ENCODE assay signal across 16 cellular contexts in the genomic region with DNA sequence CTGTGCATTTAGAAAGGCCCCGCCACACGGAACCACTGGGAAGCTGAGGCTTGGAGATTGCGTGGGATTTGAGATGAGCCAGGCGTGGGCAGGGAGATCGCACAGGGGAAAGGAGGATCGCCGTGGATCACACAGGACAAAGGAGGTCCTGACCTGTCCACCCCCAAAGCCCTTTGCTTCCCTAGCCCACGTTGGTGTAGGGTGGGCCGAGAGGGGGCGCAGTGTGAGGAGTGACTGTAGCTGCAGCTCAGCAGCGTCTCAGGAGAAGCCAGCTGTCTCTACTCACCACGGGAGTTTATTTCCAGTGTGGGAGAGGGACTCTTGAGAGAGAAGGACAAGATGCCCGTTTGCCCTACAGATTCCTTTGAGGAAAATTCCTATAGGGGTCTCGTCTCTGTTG.
"Had no signal": no experiment of that assay in that cellular context is flagged by ENCODE, and none has a peak within 500 bp of the region (broad histone marks: within the 10 kb centered on the region; RNA-seq: fewer than 3 reads in every experiment).

No MANE protein-coding gene starts in this region.

- H3K4me1 ChIP-seq: colonic mucosa, foreskin keratinocyte, upper lobe of left lung had no signal

- DNase-seq: activated CD4-positive, alpha-beta T cell treated with anti-CD3 and anti-CD28 coated beads for 1 hour; activated CD4-positive, alpha-beta T cell treated with anti-CD3 and anti-CD28 coated beads, Interleukin-2, amount 50 U/mL, for 48 hours; activated CD8-positive, alpha-beta memory T cell treated with anti-CD3 and anti-CD28 coated beads, Interleukin-2, amount 10 ng/mL, durations not matched to agents 7 days and 5 days; activated T-cell treated with anti-CD3 and anti-CD28 coated beads, Interleukin-2, amount 50 U/mL, for 1 hour; central memory CD4-positive, alpha-beta T cell; colonic mucosa; foreskin keratinocyte; kidney glomerular epithelial cell; mesenchymal stem cell; ovary; spleen; T-cell; T1000; upper lobe of left lung had no signal

- H3K27ac ChIP-seq: colonic mucosa, foreskin keratinocyte, ovary, spleen, upper lobe of left lung had no signal

- ATAC-seq: activated CD8-positive, alpha-beta memory T cell treated with anti-CD3 and anti-CD28 coated beads, Interleukin-2, amount 10 ng/mL, durations not matched to agents 7 days and 5 days; activated naive CD4-positive, alpha-beta T cell treated with anti-CD3 and anti-CD28 coated beads, Interleukin-2, amount 50 U/mL, for 72 hours; foreskin keratinocyte; sciatic nerve; T-cell had no signal

- H3K27me3 ChIP-seq: colonic mucosa, foreskin keratinocyte, ovary, upper lobe of left lung had no signal

- H3K4me3 ChIP-seq: colonic mucosa, ovary, spleen, upper lobe of left lung had no signal

- H3K9me3 ChIP-seq: colonic mucosa, ovary, spleen, upper lobe of left lung had no signal

- H3K36me3 ChIP-seq: colonic mucosa, ovary, spleen, upper lobe of left lung had no signal
